Comparison of ENCODE assay signal across 1 cellular context in the genomic region with DNA sequence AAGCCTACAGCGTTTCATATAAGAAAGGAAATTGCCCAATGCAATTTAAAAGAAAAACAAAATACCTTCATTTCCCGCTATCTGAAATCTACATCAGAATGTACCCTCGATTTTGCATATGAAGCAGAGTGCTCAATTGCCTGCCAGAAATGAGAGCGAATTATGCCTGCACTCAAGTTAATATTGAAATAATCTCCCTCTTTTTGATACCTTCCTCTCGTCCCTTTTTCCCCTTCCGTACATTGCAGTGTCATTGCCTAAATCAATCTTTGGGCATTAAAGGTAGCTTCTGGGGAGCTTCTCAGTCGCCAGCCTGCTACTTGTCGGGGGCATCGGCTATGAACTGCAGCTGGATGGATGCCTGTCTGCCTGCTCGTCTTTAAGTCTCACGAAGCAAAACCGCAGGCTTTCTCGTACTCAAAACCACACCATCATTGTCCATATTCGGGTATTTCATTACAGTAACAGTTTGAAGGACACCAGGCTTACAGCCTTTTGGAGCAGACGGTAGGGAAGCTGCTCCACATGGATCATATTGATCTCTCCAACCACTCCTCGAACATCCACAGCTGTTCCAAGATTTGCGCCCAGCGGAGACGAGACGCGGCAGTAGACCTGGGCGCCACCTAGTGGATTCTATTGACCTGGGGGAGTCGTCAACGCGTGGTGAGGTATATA.
TF ChIP-seq lines count a peak whose summit lies in the region.

No MANE protein-coding gene starts in this region.

TF ChIP-seq in GM23338, 12 proteins besides CTCF, POLR2A, EP300 and RAD21 (continued from another document):
- TF ChIP-seq ZNF462 (CRISPR knock-in tag; IDR thresholded peaks at IDR 0.05): no peak; the same call in 1 of the 2 replicates
